Comparison of ENCODE assay signal across 1 cellular context in the genomic region with DNA sequence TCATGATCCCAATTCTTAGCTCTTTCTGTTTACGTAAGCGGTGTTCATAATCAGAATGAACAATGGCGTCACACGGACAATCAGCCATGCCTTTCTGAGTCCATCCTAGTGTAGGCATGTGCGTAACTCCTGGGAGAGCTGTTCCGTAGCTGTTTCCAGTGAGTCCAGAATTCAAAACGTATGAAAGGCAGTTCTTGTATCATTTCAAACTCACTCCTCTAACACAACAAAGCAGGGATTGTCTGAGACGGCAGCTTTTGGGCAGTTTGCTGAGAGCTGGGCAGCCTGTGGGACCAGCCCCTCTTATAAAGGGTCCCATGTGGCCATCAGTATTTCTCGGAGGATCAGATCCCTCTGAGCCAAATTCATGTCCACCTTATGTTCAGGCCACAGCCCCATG.
TF ChIP-seq lines count a peak whose summit lies in the region.

No MANE protein-coding gene starts in this region.

TF ChIP-seq in HepG2, 621 proteins besides CTCF, POLR2A, EP300 and RAD21:
- no peak for TF ChIP-seq MED13 (CRISPR knock-in tag; IDR thresholded peaks at IDR 0.05)
- TF ChIP-seq ZBTB38 (CRISPR knock-in tag; IDR thresholded peaks at IDR 0.05), result peak; percentile 78
- TF ChIP-seq GZF1 (CRISPR knock-in tag; IDR thresholded peaks at IDR 0.05), result no peak
TF ChIP-seq in HepG2: peak in this region for 1.
